In genomic region chr1:25433389-25434186, GRCh38 we compare ENCODE assay signal across 1 cellular context.
TF ChIP-seq lines count a peak whose summit lies in the region.

No MANE protein-coding gene starts in this region.

TF ChIP-seq in SK-N-SH treated with all-trans-retinoic acid at 6 μM for 48 hours, 23 proteins besides CTCF, POLR2A, EP300 and RAD21 (continued from another document):
- no peak for TF ChIP-seq POU6F1 (CRISPR knock-in tag; IDR thresholded peaks at IDR 0.05; ENCODE audit: borderline replicate concordance, low read depth)
- TF ChIP-seq CREB5 (CRISPR knock-in tag; IDR thresholded peaks at IDR 0.05; ENCODE audit: low read depth), result no peak
- TF ChIP-seq ZFP3 (CRISPR knock-in tag; IDR thresholded peaks at IDR 0.05), result no peak
- no peak for TF ChIP-seq RARB (CRISPR knock-in tag; IDR thresholded peaks at IDR 0.05)
- TF ChIP-seq ARNTL (CRISPR knock-in tag; IDR thresholded peaks at IDR 0.05; ENCODE audit: borderline replicate concordance, low read depth), result no peak
- no peak for TF ChIP-seq ISL1 (CRISPR knock-in tag; IDR thresholded peaks at IDR 0.05)
- no peak for TF ChIP-seq ZC3H10 (CRISPR knock-in tag; IDR thresholded peaks at IDR 0.05)
- no peak for TF ChIP-seq ZNF8 (CRISPR knock-in tag; IDR thresholded peaks at IDR 0.05)
- TF ChIP-seq TOX (CRISPR knock-in tag; IDR thresholded peaks at IDR 0.05; ENCODE audit: borderline replicate concordance), result no peak
- no peak for TF ChIP-seq ZNF565 (CRISPR knock-in tag; conservative IDR thresholded peaks at IDR 0.05; ENCODE audit: low read depth)
- no peak for TF ChIP-seq CSRNP3 (CRISPR knock-in tag; IDR thresholded peaks at IDR 0.05)
- no peak for TF ChIP-seq TCF4 (CRISPR knock-in tag; IDR thresholded peaks at IDR 0.05; ENCODE audit: borderline replicate concordance)
